13 cellular contexts compared by ENCODE assay signal in the genomic region with DNA sequence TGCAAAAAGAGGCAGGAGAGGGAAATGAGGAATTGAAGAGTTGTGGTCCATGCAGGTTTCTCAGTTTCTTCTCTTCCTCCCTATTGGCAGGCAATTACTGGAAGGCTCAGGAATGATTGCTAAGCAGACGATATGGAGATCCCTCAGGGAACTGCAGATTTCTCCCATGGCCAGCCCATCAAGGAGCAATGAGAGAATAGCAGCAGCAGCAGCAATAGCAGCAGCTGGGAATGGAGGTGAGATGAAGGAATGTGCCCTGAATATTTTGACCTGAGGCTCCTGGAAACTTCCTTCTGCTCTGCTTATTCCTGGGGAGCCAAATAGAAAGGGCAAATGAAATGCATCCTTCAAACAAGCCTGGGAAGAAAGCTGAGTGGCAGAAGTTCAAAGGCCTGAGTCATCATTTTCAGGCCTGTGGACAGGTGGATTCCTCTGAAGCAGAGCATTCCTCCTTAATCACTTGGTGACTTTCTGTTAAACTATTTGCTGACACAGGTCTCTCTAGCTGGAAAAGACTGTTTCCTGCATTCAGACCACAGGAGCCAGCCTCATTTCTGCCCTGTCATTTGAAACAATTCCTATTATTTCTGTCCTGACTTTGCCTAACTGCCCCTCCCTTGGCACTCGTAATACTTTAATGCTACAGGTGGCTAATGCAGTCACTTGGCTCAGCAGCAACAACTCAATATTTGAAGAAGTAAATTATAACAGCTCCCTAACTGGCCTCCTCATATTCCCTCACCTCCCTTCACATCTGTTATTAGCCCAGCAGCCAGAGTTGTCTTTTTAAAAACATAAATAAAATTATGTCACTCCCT.
DNase-seq lines count a peak whose midpoint lies in the region; ATAC-seq, FAIRE-seq and TF ChIP-seq lines count a peak whose summit lies in the region.
"Had no signal": no experiment of that assay in that cellular context is flagged by ENCODE, and none has a peak within 500 bp of the region (broad histone marks: within the 10 kb centered on the region; RNA-seq: fewer than 3 reads in every experiment).

No MANE protein-coding gene starts in this region.

- dilution Hi-C loops in keratinocyte (cut with MboI; ENCODE audit: extremely low pct_ligation_motif_present, low sequenced_read_pairs), result no loop called here

- TF ChIP-seq EP300 in A549 (IDR thresholded peaks at IDR 0.05), result no peak

- H3K9me1 ChIP-seq in keratinocyte (ENCODE audit: control insufficient read depth, extremely low read depth, insufficient read depth, low read length), result no peaks in the 10 kb centered on the region

- WGBS in A549 (ENCODE audit: missing lambda C conversion rate), result 18% methylated on average over 2 of the region's 2 CpGs

- in situ Hi-C loops in astrocyte of the cerebellum (cut with HindIII; ENCODE audit: low sequenced_read_pairs), result no loop called here

- TF ChIP-seq POLR2A in A549 (IDR thresholded peaks at IDR 0.05; ENCODE audit: low read length), result no peak

- TF ChIP-seq RAD21 in A549 (conservative IDR thresholded peaks at IDR 0.05 in 1 of 2, IDR thresholded peaks at IDR 0.05 in 1 of 2), result no peak

- no peak overlapping the region for H3K9ac ChIP-seq in keratinocyte (ENCODE audit: control insufficient read depth, extremely low read depth, insufficient read depth, low read length)

- no peak for TF ChIP-seq CTCF in A549 (IDR thresholded peaks at IDR 0.05)
- no peak for TF ChIP-seq CTCF in astrocyte of the cerebellum (IDR thresholded peaks at IDR 0.05; ENCODE audit: low read depth, low read length, missing control alignments)
- no peak for TF ChIP-seq CTCF in keratinocyte (optimal IDR thresholded peaks at IDR 0.05 in 1 of 3, IDR thresholded peaks at IDR 0.05 in 1 of 3, conservative IDR thresholded peaks at IDR 0.05 in 1 of 3; ENCODE audit: extremely low read depth in 1 of 3, insufficient read depth in 2 of 3, low read length in 3 of 3)

- ATAC-seq in A549, result peak in 1 of 2 experiments; percentile 64; a peak in 2 of 6 replicates
- no peak for ATAC-seq in GM19035 (IDR thresholded peaks at IDR 0.05; ENCODE audit: unreplicated experiment)
- no peak for ATAC-seq in HG03342 (IDR thresholded peaks at IDR 0.05; ENCODE audit: unreplicated experiment)

- H3K4me2 ChIP-seq in A549 (no peak overlapping the region), keratinocyte (ENCODE audit: control insufficient read depth, extremely low read depth, insufficient read depth, low read depth, low read length) (peak overlapping the region; percentile 17)

- no peaks in the 10 kb centered on the region for H3K79me2 ChIP-seq in keratinocyte (ENCODE audit: control insufficient read depth, insufficient read depth, low read length)

- H3K4me1 ChIP-seq in A549, result no peaks in the 10 kb centered on the region
- H3K4me1 ChIP-seq in keratinocyte (ENCODE audit: control insufficient read depth, extremely low read depth, insufficient read depth, low read length), result peaks cover 40% of the 10 kb centered on the region

- CTCF ChIA-PET in A549 (lab: Yijun Ruan, JAX), result no interaction called here

- no peak overlapping the region for H2AFZ ChIP-seq in keratinocyte (ENCODE audit: control insufficient read depth, low read length)

- H3K4me3 ChIP-seq in A549 (no peak overlapping the region), astrocyte of the cerebellum (ENCODE audit: low read depth, low read length) (no peak overlapping the region), keratinocyte (ENCODE audit: control insufficient read depth in 2 of 3, extremely low read depth in 1 of 3, insufficient read depth in 2 of 3, low read depth in 1 of 3, low read length in 3 of 3) (no peak overlapping the region)

- H3K27me3 ChIP-seq in keratinocyte (ENCODE audit: control insufficient read depth, extremely low read depth, insufficient read depth, low read length), result no peaks in the 10 kb centered on the region

- no peaks in the 10 kb centered on the region for H4K20me1 ChIP-seq in keratinocyte (ENCODE audit: control insufficient read depth, extremely low read depth, insufficient read depth, low read length)

- POLR2A ChIA-PET in A549 (lab: Yijun Ruan, JAX), result interaction anchor here (1.1 kb wide), 1 partner anchor 492 kb away, joined by 3 read pairs; the partner anchor contains the start of gene STT3B

- FAIRE-seq in A549 (lab: Jason Lieb, UNC) (no peak), keratinocyte (lab: Jason Lieb, UNC) (peak; percentile 99)
- FAIRE-seq: small intestine had no signal

- H3K27ac ChIP-seq in A549 (no peak overlapping the region), keratinocyte (ENCODE audit: control insufficient read depth, insufficient read depth, low read length) (no peak overlapping the region)

- DNase-seq in A549 (ENCODE audit: low read depth in 1 of 2, low spot score in 1 of 2) (peak; percentile 23 to 29), HK-2 (ENCODE audit: unreplicated experiment) (peak; percentile 67), astrocyte of the cerebellum (ENCODE audit: low read depth) (peak; percentile 88), keratinocyte (ENCODE audit: low read depth, low spot score) (peak; percentile 33), COLO668 (lab: John Stamatoyannopoulos, UW; ENCODE audit: unreplicated experiment) (no peak)
- no peak for DNase-seq in activated effector memory CD4-positive, alpha-beta T cell treated with Interleukin-2 at 50 U/mL for 16 hours
- DNase-seq: activated naive CD4-positive, alpha-beta T cell treated with Interleukin-2 at 50 U/mL for 16 hours; C1 segment of cervical spinal cord; hippocampal formation; NCI-H2081 treated with DMSO at 0.1 percent for 48 hours; small intestine had no signal

- H3K9me3 ChIP-seq in A549 (peaks cover 7% of the 10 kb centered on the region; the same call in 2 of the 3 replicates), keratinocyte (ENCODE audit: control insufficient read depth, low read depth, low read length) (peaks cover 2% of the 10 kb centered on the region)

- no peaks in the 10 kb centered on the region for H3K36me3 ChIP-seq in keratinocyte (ENCODE audit: control insufficient read depth in 2 of 2, extremely low read depth in 1 of 2, insufficient read depth in 2 of 2, low read length in 2 of 2)

TF ChIP-seq in A549, 52 proteins besides CTCF, POLR2A, EP300 and RAD21:
- TF ChIP-seq BHLHE40 (IDR thresholded peaks at IDR 0.05; ENCODE audit: low read depth, low read length) (no peak), MAFK (IDR thresholded peaks at IDR 0.05; ENCODE audit: partially characterized antibody) (peak; percentile 97), USF2 (IDR thresholded peaks at IDR 0.05) (no peak)
TF ChIP-seq in A549: peak in this region for 1.

Comparison
In these comparisons a context has a peak if more than half of its experiments do, and no peak if none do; other contexts are left out.
1. DNase-seq: peak in A549 (2 of 2), HK-2 (single experiment), astrocyte of the cerebellum (single experiment) and keratinocyte (single experiment); none in COLO668 (single experiment) and activated effector memory CD4-positive, alpha-beta T cell treated with Interleukin-2 at 50 U/mL for 16 hours (single experiment).